Comparison of ENCODE assay signal across 20 cellular contexts in genomic region chr6:101705866-101706265, GRCh38.
"Had no signal": no experiment of that assay in that cellular context is flagged by ENCODE, and none has a peak within 500 bp of the region (broad histone marks: within the 10 kb centered on the region; RNA-seq: fewer than 3 reads in every experiment).

No MANE protein-coding gene starts in this region.

- DNase-seq: activated CD4-positive, alpha-beta T cell treated with anti-CD3 and anti-CD28 coated beads for 1 hour; activated CD4-positive, alpha-beta T cell treated with anti-CD3 and anti-CD28 coated beads, Interleukin-2, amount 50 U/mL, for 1 hour; activated CD8-positive, alpha-beta T cell treated with anti-CD3 and anti-CD28 coated beads, Interleukin-2, amount 10 ng/mL, durations not matched to agents 7 days and 5 days; activated gamma-delta T cell; cortex of kidney; endodermal cell; head of caudate nucleus; hypothalamus; left colon; mesenchymal stem cell; ovary; spleen; stimulated activated CD4-positive, alpha-beta T cell treated with anti-CD3 and anti-CD28 coated beads, Interleukin-4, amount 100 ng/mL, for 24 hours; stimulated activated naive CD8-positive, alpha-beta T cell treated with anti-CD3 and anti-CD28 coated beads, Interleukin-15, Interleukin-2, amounts not matched to agents 100 U/mL and 50 U/mL, for 24 hours; T-helper 9 cell; upper lobe of left lung had no signal

- H3K4me3 ChIP-seq: ascending aorta, gastroesophageal sphincter, ovary, prostate gland, spleen, upper lobe of left lung had no signal

- H3K36me3 ChIP-seq: ascending aorta, gastroesophageal sphincter, neutrophil, ovary, prostate gland, spleen, upper lobe of left lung had no signal

- H3K27me3 ChIP-seq: ascending aorta, gastroesophageal sphincter, neutrophil, ovary, spleen, upper lobe of left lung had no signal

- ATAC-seq: activated CD8-positive, alpha-beta T cell treated with anti-CD3 and anti-CD28 coated beads, Interleukin-2, amount 10 ng/mL, durations not matched to agents 7 days and 5 days; gastroesophageal sphincter; left colon; stimulated activated naive CD8-positive, alpha-beta T cell treated with anti-CD3 and anti-CD28 coated beads, Interleukin-15, Interleukin-2, amounts not matched to agents 100 U/mL and 50 U/mL, for 24 hours had no signal
